Comparison of ENCODE assay signal across 11 cellular contexts in genomic region chr4:57131849-57132745, GRCh38. TPM values are rescaled to one million over a fixed set of nuclear protein-coding genes. Genes with fewer than 3 reads are reported as not detected.
DNase-seq lines count a peak whose midpoint lies in the region; ATAC-seq and TF ChIP-seq lines count a peak whose summit lies in the region.
"Had no signal": no experiment of that assay in that cellular context is flagged by ENCODE, and none has a peak within 500 bp of the region (broad histone marks: within the 10 kb centered on the region; RNA-seq: fewer than 3 reads in every experiment).

No MANE protein-coding gene starts in this region.

- no peak overlapping the region for H3K4me3 Mint-ChIP-seq in activated CD4-positive, alpha-beta memory T cell treated with anti-CD3 and anti-CD28 coated beads for 36 hours
- H3K4me3 Mint-ChIP-seq: effector memory CD8-positive, alpha-beta T cell; immature natural killer cell had no signal

- H3K36me3 Mint-ChIP-seq in activated CD4-positive, alpha-beta memory T cell treated with anti-CD3 and anti-CD28 coated beads for 36 hours: no peaks in the 10 kb centered on the region

- DNase-seq in NCI-H2029 (lab: John Stamatoyannopoulos, UW) (peak; percentile 76), choroid plexus epithelial cell (ENCODE audit: low read depth) (peak; percentile 46), middle frontal gyrus (ENCODE audit: extremely low spot score, low spot score) (peak; percentile 46), GM19240 (ENCODE audit: insufficient read length, low spot score) (no peak), GM19238 (ENCODE audit: insufficient read length, low spot score) (no peak)
- DNase-seq in activated CD4-positive, alpha-beta memory T cell treated with anti-CD3 and anti-CD28 coated beads for 36 hours: no peak
- DNase-seq: effector memory CD8-positive, alpha-beta T cell; immature natural killer cell had no signal

- POLR2A ChIA-PET in activated CD4-positive, alpha-beta memory T cell treated with anti-CD3 and anti-CD28 coated beads for 36 hours (lab: Charles Lee): no interaction called here

- no peak for ATAC-seq in HG03442 (IDR thresholded peaks at IDR 0.05; ENCODE audit: unreplicated experiment)
- ATAC-seq: effector memory CD8-positive, alpha-beta T cell; K562 had no signal

- peaks cover 9% of the 10 kb centered on the region for H3K9me3 Mint-ChIP-seq in activated CD4-positive, alpha-beta memory T cell treated with anti-CD3 and anti-CD28 coated beads for 36 hours

- H3K27me3 Mint-ChIP-seq in activated CD4-positive, alpha-beta memory T cell treated with anti-CD3 and anti-CD28 coated beads for 36 hours: peaks cover 9% of the 10 kb centered on the region

- no peaks in the 10 kb centered on the region for H3K27me3 ChIP-seq in BLaER1

- no peak overlapping the region for H3K4me3 ChIP-seq in BLaER1
- no peak overlapping the region for H3K4me3 ChIP-seq in choroid plexus epithelial cell (ENCODE audit: low read depth, low read length)
- H3K4me3 ChIP-seq: K562 had no signal

- no peak for TF ChIP-seq CTCF in choroid plexus epithelial cell (conservative IDR thresholded peaks at IDR 0.05; ENCODE audit: low read depth, low read length)

- intact Hi-C loops in activated CD4-positive, alpha-beta memory T cell treated with anti-CD3 and anti-CD28 coated beads for 36 hours (cut with micrococcal nuclease): no loop called here

- H3K4me2 ChIP-seq in BLaER1: peak overlapping the region; percentile 64

- no peaks in the 10 kb centered on the region for H4K20me1 ChIP-seq in BLaER1

- CTCF ChIA-PET in activated CD4-positive, alpha-beta memory T cell treated with anti-CD3 and anti-CD28 coated beads for 36 hours (lab: Charles Lee): interaction anchor here (2.0 kb wide), 1 partner anchor 31 kb away, joined by 4 read pairs; no protein-coding TSS in a partner anchor

- H3K4me1 ChIP-seq in BLaER1: peaks cover 27% of the 10 kb centered on the region

- H3K9ac ChIP-seq in BLaER1: no peak overlapping the region

- no peak overlapping the region for H3K27ac Mint-ChIP-seq in activated CD4-positive, alpha-beta memory T cell treated with anti-CD3 and anti-CD28 coated beads for 36 hours
- H3K27ac Mint-ChIP-seq: effector memory CD8-positive, alpha-beta T cell had no signal

- H3K36me3 ChIP-seq in BLaER1: peaks cover 7% of the 10 kb centered on the region; the same call in 1 of the 2 replicates

- H3K27ac ChIP-seq in BLaER1: no peak overlapping the region

- no peaks in the 10 kb centered on the region for H3K4me1 Mint-ChIP-seq in activated CD4-positive, alpha-beta memory T cell treated with anti-CD3 and anti-CD28 coated beads for 36 hours (ENCODE audit: low read depth)

- H3K9me3 ChIP-seq in BLaER1: peaks cover 35% of the 10 kb centered on the region

RNA-seq across cellular contexts. Expression of gene IGFBP7, which starts 21.9 kb away (rescaled TPM):
- total RNA-seq in activated CD4-positive, alpha-beta memory T cell treated with anti-CD3 and anti-CD28 coated beads for 36 hours: not detected

Comparison
In these comparisons a context has a peak if more than half of its experiments do, and no peak if none do; other contexts are left out.
1. DNase-seq: peak in NCI-H2029 (single experiment), choroid plexus epithelial cell (single experiment) and middle frontal gyrus (single experiment); none in activated CD4-positive, alpha-beta memory T cell treated with anti-CD3 and anti-CD28 coated beads for 36 hours (single experiment), GM19240 (single experiment) and GM19238 (single experiment).